ENCODE assay signal across 23 cellular contexts in the genomic region with DNA sequence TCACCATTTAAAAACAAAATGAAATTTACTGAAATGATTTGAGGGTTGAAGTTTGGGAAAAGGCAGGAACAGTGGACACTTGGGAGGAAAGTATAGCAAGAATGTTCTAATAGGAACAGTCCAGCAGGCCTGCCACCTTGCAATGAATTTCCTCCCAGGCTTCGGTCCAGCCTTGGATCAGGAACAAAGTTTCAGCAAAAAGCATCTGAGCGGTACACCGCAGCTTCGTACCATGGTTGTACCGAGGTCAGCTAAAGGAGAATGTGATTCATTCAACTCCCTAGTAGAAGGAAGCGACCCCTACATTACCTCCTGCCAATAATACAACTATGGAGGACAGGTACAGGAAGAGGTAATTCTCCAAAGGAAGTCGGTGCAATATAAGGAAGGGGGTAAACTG.
DNase-seq lines count a peak whose midpoint lies in the region; ATAC-seq, FAIRE-seq and TF ChIP-seq lines count a peak whose summit lies in the region.
"Had no signal": no experiment of that assay in that cellular context is flagged by ENCODE, and none has a peak within 500 bp of the region (broad histone marks: within the 10 kb centered on the region; RNA-seq: fewer than 3 reads in every experiment).

No MANE protein-coding gene starts in this region.

- H2BK12ac ChIP-seq in trophoblast cell (ENCODE audit: low read length) = peak overlapping the region; percentile 18

- intact Hi-C loops in endothelial cell of umbilical vein (cut with micrococcal nuclease) = no loop called here

- no peaks in the 10 kb centered on the region for H3K9me3 ChIP-seq in endothelial cell of umbilical vein (replicated peaks; ENCODE audit: control insufficient read depth, insufficient read depth, low read length)
- H3K9me3 ChIP-seq in trophoblast cell (ENCODE audit: insufficient read depth, low read depth, low read length) = peaks cover 4% of the 10 kb centered on the region
- H3K9me3 ChIP-seq: BE2C had no signal

- H3K4me3 ChIP-seq in endothelial cell of umbilical vein (replicated peaks in 1 of 3; ENCODE audit: insufficient read depth in 1 of 3, low read depth in 1 of 3, low read length in 3 of 3) (no peak overlapping the region), fibroblast of pulmonary artery (replicated peaks; ENCODE audit: low read depth, low read length) (no peak overlapping the region), trophoblast cell (ENCODE audit: low read depth, low read length) (no peak overlapping the region)
- H3K4me3 ChIP-seq: BLaER1 had no signal

- no peaks in the 10 kb centered on the region for H4K20me1 ChIP-seq in endothelial cell of umbilical vein (replicated peaks; ENCODE audit: control insufficient read depth, extremely low read depth, insufficient read depth, low read length)
- H4K20me1 ChIP-seq: BLaER1 had no signal

- POLR2A ChIA-PET in endothelial cell of umbilical vein (lab: Charles Lee) = no interaction called here

- no TSS peak for BruUV-seq in endothelial cell of umbilical vein (replicated peaks; lab: Mats Ljungman, UMichigan)

- H3K79me1 ChIP-seq in trophoblast cell (ENCODE audit: low read length) = no peaks in the 10 kb centered on the region

- WGBS in trophoblast cell (ENCODE audit: extremely low coverage, insufficient coverage, insufficient read length) = no CpG with 5 or more reads among the region's 7 CpGs

- dilution Hi-C loops in endothelial cell of umbilical vein (cut with MboI; ENCODE audit: extremely low pct_ligation_motif_present, low sequenced_read_pairs) = no loop called here

- no peak overlapping the region for H2AFZ ChIP-seq in endothelial cell of umbilical vein (ENCODE audit: low read depth, low read length)
- no peak overlapping the region for H2AFZ ChIP-seq in trophoblast cell (ENCODE audit: insufficient read depth, low read length, poor library complexity)

- no peaks in the 10 kb centered on the region for H3K36me3 ChIP-seq in endothelial cell of umbilical vein (ENCODE audit: control insufficient read depth in 2 of 2, extremely low read depth in 1 of 2, insufficient read depth in 2 of 2, low read length in 2 of 2)
- H3K36me3 ChIP-seq in trophoblast cell (ENCODE audit: control insufficient read depth in 1 of 2, insufficient read depth in 2 of 2, low read length in 2 of 2) = peaks cover under 1 to 3% of the 10 kb centered on the region in 2 experiments
- H3K36me3 ChIP-seq: BE2C, BLaER1 had no signal

- H3K14ac ChIP-seq in trophoblast cell (ENCODE audit: low read length) = no peak overlapping the region

- H4K8ac ChIP-seq in trophoblast cell (ENCODE audit: low read depth, low read length) = no peak overlapping the region

- no peak overlapping the region for H3K23ac ChIP-seq in trophoblast cell (ENCODE audit: low read length)

- no peaks in the 10 kb centered on the region for H3K4me1 ChIP-seq in endothelial cell of umbilical vein (ENCODE audit: control insufficient read depth, extremely low read depth, insufficient read depth, low read length)
- peaks cover 3% of the 10 kb centered on the region in 2 experiments for H3K4me1 ChIP-seq in trophoblast cell (ENCODE audit: control insufficient read depth in 1 of 2, insufficient read depth in 2 of 2, low read length in 2 of 2)
- H3K4me1 ChIP-seq: BE2C, BLaER1 had no signal

- H4K12ac ChIP-seq in trophoblast cell (ENCODE audit: low read depth, low read length) = no peak overlapping the region

- H3K27ac ChIP-seq in endothelial cell of umbilical vein (ENCODE audit: insufficient read depth, low read depth, low read length) = no peak overlapping the region
- no peak overlapping the region for H3K27ac ChIP-seq in trophoblast cell (ENCODE audit: low read depth, low read length)
- H3K27ac ChIP-seq: BLaER1 had no signal

- H2AK5ac ChIP-seq in trophoblast cell (ENCODE audit: low read length) = no peak overlapping the region

- H3K9ac ChIP-seq in endothelial cell of umbilical vein (replicated peaks; ENCODE audit: extremely low read depth, insufficient read depth, low read length) (no peak overlapping the region), trophoblast cell (ENCODE audit: low read length) (no peak overlapping the region)
- H3K9ac ChIP-seq: BLaER1 had no signal

- no peak overlapping the region for H2BK5ac ChIP-seq in trophoblast cell (ENCODE audit: low read depth, low read length, poor library complexity)

- H3K27me3 ChIP-seq in endothelial cell of umbilical vein (ENCODE audit: control insufficient read depth in 2 of 2, insufficient read depth in 2 of 2, low read length in 2 of 2) (no peaks in the 10 kb centered on the region), trophoblast cell (ENCODE audit: insufficient read depth, low read length) (no peaks in the 10 kb centered on the region)
- H3K27me3 ChIP-seq: BE2C, BLaER1 had no signal

- no peak for TF ChIP-seq POLR2A in endothelial cell of umbilical vein (IDR thresholded peaks at IDR 0.05; ENCODE audit: low read depth, low read length)

- H4K91ac ChIP-seq in trophoblast cell (ENCODE audit: low read depth, low read length) = no peak overlapping the region

- H3K4me2 ChIP-seq in endothelial cell of umbilical vein (ENCODE audit: insufficient read depth, low read length) (no peak overlapping the region), trophoblast cell (ENCODE audit: low read length) (no peak overlapping the region)
- H3K4me2 ChIP-seq: BLaER1 had no signal

- no peak overlapping the region for H2BK120ac ChIP-seq in trophoblast cell (ENCODE audit: insufficient read depth, low read length, poor library complexity)

- TF ChIP-seq CTCF in endothelial cell of umbilical vein (IDR thresholded peaks at IDR 0.05; ENCODE audit: extremely low read depth in 1 of 2, insufficient read depth in 1 of 2, low read depth in 1 of 2, low read length in 2 of 2) (no peak), fibroblast of pulmonary artery (IDR thresholded peaks at IDR 0.05; ENCODE audit: low read length, missing control alignments) (no peak)

- H3K79me2 ChIP-seq in endothelial cell of umbilical vein (ENCODE audit: control insufficient read depth, insufficient read depth, low read length) (no peaks in the 10 kb centered on the region), trophoblast cell (ENCODE audit: control insufficient read depth, insufficient read depth, low read length, poor library complexity) (no peaks in the 10 kb centered on the region)

- no peak for ATAC-seq in HG02759 (IDR thresholded peaks at IDR 0.05; ENCODE audit: unreplicated experiment)
- no peak for ATAC-seq in activated CD4-positive, CD25-positive, alpha-beta regulatory T cell treated with anti-CD3 and anti-CD28 coated beads, Interleukin-2, amount 50 U/mL, for 24 hours

- H3K4ac ChIP-seq in trophoblast cell (ENCODE audit: low read depth, low read length) = no peak overlapping the region

- CTCF ChIA-PET in endothelial cell of umbilical vein (lab: Charles Lee) = no interaction called here

- no peak for FAIRE-seq in endothelial cell of umbilical vein (lab: Jason Lieb, UNC)
- FAIRE-seq: A204.1, D721Med, G401.6, GM12891 had no signal

- H3K18ac ChIP-seq in trophoblast cell (ENCODE audit: low read length) = no peak overlapping the region

- peak; percentile 85 for DNase-seq in astrocyte of the hippocampus (ENCODE audit: low read depth, low spot score)
- DNase-seq in endothelial cell of umbilical vein (ENCODE audit: low read depth, low spot score) = peak; percentile 67
- peak; percentile 35 for DNase-seq in fibroblast of pulmonary artery (ENCODE audit: low read depth)
- no peak for DNase-seq in trophoblast cell
- no peak for DNase-seq in NK-92 (lab: John Stamatoyannopoulos, UW; ENCODE audit: unreplicated experiment)
- DNase-seq in SKM-1 (lab: John Stamatoyannopoulos, UW; ENCODE audit: unreplicated experiment) = no peak
- DNase-seq: 8988T; ACHN; BE2C; C1 segment of cervical spinal cord; CD4-positive, alpha-beta memory T cell; CD4-positive, CD25-positive, alpha-beta regulatory T cell; CD8-positive, alpha-beta memory T cell; COR-L47; DMS79 treated with DMSO at 0.1 percent for 48 hours; GF-D8 had no signal

- H3K9me1 ChIP-seq in endothelial cell of umbilical vein (replicated peaks; ENCODE audit: control insufficient read depth, extremely low read depth, insufficient read depth, low read length) = no peaks in the 10 kb centered on the region

TF ChIP-seq in endothelial cell of umbilical vein, 7 proteins besides CTCF, POLR2A, EP300 and RAD21:
- no peak for TF ChIP-seq EZH2 (IDR thresholded peaks at IDR 0.05; ENCODE audit: borderline replicate concordance, low read depth, low read length, severe bottlenecking)
- no peak for TF ChIP-seq POLR2AphosphoS5 (IDR thresholded peaks at IDR 0.05; ENCODE audit: insufficient read depth, low read depth, low read length)
- TF ChIP-seq, protein P1, sequence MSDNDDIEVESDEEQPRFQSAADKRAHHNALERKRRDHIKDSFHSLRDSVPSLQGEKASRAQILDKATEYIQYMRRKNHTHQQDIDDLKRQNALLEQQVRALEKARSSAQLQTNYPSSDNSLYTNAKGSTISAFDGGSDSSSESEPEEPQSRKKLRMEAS (IDR thresholded peaks at IDR 0.05; ENCODE audit: insufficient read depth, insufficient read length) = no peak
- no peak for TF ChIP-seq JUN (IDR thresholded peaks at IDR 0.05; ENCODE audit: borderline replicate concordance, insufficient read depth, insufficient read length, low read depth)
- no peak for TF ChIP-seq GATA2 (IDR thresholded peaks at IDR 0.05; ENCODE audit: insufficient read depth, insufficient read length, low read depth, low read length)
- no peak for TF ChIP-seq MYC (IDR thresholded peaks at IDR 0.05; ENCODE audit: low read depth, low read length)
- no peak for TF ChIP-seq FOS (IDR thresholded peaks at IDR 0.05; ENCODE audit: borderline replicate concordance, insufficient read depth, low read length)

Comparison
In these comparisons a context has a peak if more than half of its experiments do, and no peak if none do; other contexts are left out.
1. DNase-seq: peak in astrocyte of the hippocampus (single experiment), endothelial cell of umbilical vein (single experiment) and fibroblast of pulmonary artery (single experiment); none in trophoblast cell (0 of 2), NK-92 (single experiment) and SKM-1 (single experiment).